Comparison of ENCODE assay signal across 27 cellular contexts in the genomic region with DNA sequence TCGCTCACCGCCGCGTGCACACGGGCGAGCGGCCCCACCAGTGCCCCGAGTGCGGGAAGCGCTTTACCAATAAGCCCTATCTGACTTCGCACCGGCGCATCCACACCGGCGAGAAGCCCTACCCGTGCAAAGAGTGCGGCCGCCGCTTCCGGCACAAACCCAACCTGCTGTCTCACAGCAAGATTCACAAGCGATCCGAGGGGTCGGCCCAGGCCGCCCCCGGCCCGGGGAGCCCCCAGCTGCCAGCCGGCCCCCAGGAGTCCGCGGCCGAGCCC. TPM values are rescaled to one million over a fixed set of nuclear protein-coding genes. Genes with fewer than 3 reads are reported as not detected.
"Had no signal": no experiment of that assay in that cellular context is flagged by ENCODE, and none has a peak within 500 bp of the region (broad histone marks: within the 10 kb centered on the region; RNA-seq: fewer than 3 reads in every experiment).

No MANE protein-coding gene starts in this region.

- FAIRE-seq: endothelial cell of umbilical vein, kidney, TTC549 had no signal

- ATAC-seq: activated CD4-positive, alpha-beta T cell treated with anti-CD3 and anti-CD28 coated beads for 36 hours; activated T-cell treated with anti-CD3 and anti-CD28 coated beads, Interleukin-2, amount 50 U/mL, for 4 hours; body of pancreas; esophagus mucosa; left lobe of liver; sciatic nerve; stimulated activated naive B cell treated with anti-CD40 and anti-IgM and Interleukin-4, amounts not matched to agents 10 μg/mL and 1 μg/mL and 100 μg/mL, for 72 hours; T-cell; upper lobe of right lung had no signal

- H3K27ac ChIP-seq: thoracic aorta, upper lobe of right lung had no signal

- H3K27me3 Mint-ChIP-seq: activated B cell treated with CpG ODN at 0.5 μM for 24 hours; activated CD4-positive, alpha-beta T cell treated with anti-CD3 and anti-CD28 coated beads for 36 hours; stimulated activated naive B cell treated with anti-CD40 and anti-IgM and Interleukin-4, amounts not matched to agents 10 μg/mL and 1 μg/mL and 100 μg/mL, for 72 hours; T-cell had no signal

- H3K4me3 ChIP-seq: body of pancreas, thoracic aorta, upper lobe of right lung had no signal

- H3K4me2 ChIP-seq: SK-N-SH had no signal

- H3K9ac ChIP-seq: SK-N-SH had no signal

- H3K27ac Mint-ChIP-seq: activated B cell treated with CpG ODN at 0.5 μM for 24 hours; activated CD4-positive, alpha-beta T cell treated with anti-CD3 and anti-CD28 coated beads for 36 hours; activated naive CD4-positive, alpha-beta T cell treated with anti-CD3 and anti-CD28 coated beads for 36 hours; activated T-helper 2 cell treated with anti-CD3 and anti-CD28 coated beads, Interferon-gamma antibody, Interleukin-2, Interleukin-4, amounts not matched to agents 10 μg/mL and 5 μg/mL and 100 μg/mL, durations not matched to agents 14 hours and 24 hours and 36 hours; T-cell had no signal

- H3K9me2 ChIP-seq: SK-N-SH had no signal

- H3K9me3 ChIP-seq: body of pancreas, SK-N-SH, thoracic aorta, upper lobe of right lung had no signal

- H3K4me3 Mint-ChIP-seq: activated B cell treated with CpG ODN at 0.5 μM for 24 hours; activated CD4-positive, alpha-beta T cell treated with anti-CD3 and anti-CD28 coated beads for 36 hours; activated naive CD4-positive, alpha-beta T cell treated with anti-CD3 and anti-CD28 coated beads for 36 hours; activated T-cell treated with anti-CD3 and anti-CD28 coated beads, Interleukin-2, amount 50 U/mL, for 4 hours; T-cell had no signal

- H3K27me3 ChIP-seq: body of pancreas, upper lobe of right lung had no signal

- H3K9me3 Mint-ChIP-seq: activated B cell treated with CpG ODN at 0.5 μM for 24 hours; activated naive CD4-positive, alpha-beta T cell treated with anti-CD3 and anti-CD28 coated beads for 36 hours; activated T-cell treated with anti-CD3 and anti-CD28 coated beads, Interleukin-2, amount 50 U/mL, for 4 hours; activated T-helper 2 cell treated with anti-CD3 and anti-CD28 coated beads, Interferon-gamma antibody, Interleukin-2, Interleukin-4, amounts not matched to agents 10 μg/mL and 5 μg/mL and 100 μg/mL, durations not matched to agents 14 hours and 24 hours and 36 hours; stimulated activated naive B cell treated with anti-CD40 and anti-IgM and Interleukin-4, amounts not matched to agents 10 μg/mL and 1 μg/mL and 100 μg/mL, for 72 hours; T-cell had no signal

- DNase-seq: activated B cell treated with CpG ODN at 0.5 μM for 24 hours; activated CD4-positive, alpha-beta T cell treated with anti-CD3 and anti-CD28 coated beads for 36 hours; activated CD4-positive, alpha-beta T cell treated with anti-CD3 and anti-CD28 coated beads, Interleukin-2, amount 50 U/mL, for 48 hours; activated CD8-positive, alpha-beta memory T cell treated with anti-CD3 and anti-CD28 coated beads, Interleukin-2, amount 50 U/mL, for 48 hours; activated naive CD4-positive, alpha-beta T cell treated with anti-CD3 and anti-CD28 coated beads for 36 hours; activated T-cell treated with anti-CD3 and anti-CD28 coated beads, Interleukin-2, amount 50 U/mL, for 4 hours; anterior cingulate cortex; body of pancreas; caudate nucleus; effector memory CD4-positive, alpha-beta T cell; foreskin melanocyte; nucleus accumbens; SK-N-SH; stimulated activated CD4-positive, alpha-beta T cell treated with anti-CD3 and anti-CD28 coated beads, Interleukin-2, amount 100 ng/mL, for 48 hours; stimulated activated naive B cell treated with anti-CD40 and anti-IgM and Interleukin-4, amounts not matched to agents 10 μg/mL and 1 μg/mL and 100 μg/mL, for 72 hours; T-cell had no signal

RNA-seq across cellular contexts. Expression of gene RARRES2, which starts 30.5 kb away (rescaled TPM):
- total RNA-seq: activated B cell treated with CpG ODN at 0.5 μM for 24 hours; activated CD4-positive, alpha-beta T cell treated with anti-CD3 and anti-CD28 coated beads for 36 hours; activated CD8-positive, alpha-beta memory T cell treated with anti-CD3 and anti-CD28 coated beads for 36 hours; activated naive CD4-positive, alpha-beta T cell treated with anti-CD3 and anti-CD28 coated beads for 36 hours; activated T-helper 2 cell treated with anti-CD3 and anti-CD28 coated beads, Interferon-gamma antibody, Interleukin-2, Interleukin-4, amounts not matched to agents 10 μg/mL and 5 μg/mL and 100 μg/mL, durations not matched to agents 14 hours and 24 hours and 36 hours; endothelial cell of umbilical vein had no signal
- polyA plus RNA-seq: endothelial cell of umbilical vein had no signal

RNA-seq across cellular contexts. Expression of gene ACTR3C, which starts 48.6 kb away (rescaled TPM):
- total RNA-seq: endothelial cell of umbilical vein had no signal
- polyA plus RNA-seq: neural cell had no signal

RNA-seq across cellular contexts. Expression of gene LRRC61, which starts 48.8 kb away (rescaled TPM):
- total RNA-seq: endothelial cell of umbilical vein had no signal
